In genomic region chr20:57211949-57212889, GRCh38 we compare ENCODE assay signal across 1 cellular context.
A peak's percentile ranks its signal among the peaks of the same experiment; 100 is the strongest.
TF ChIP-seq lines count a peak whose summit lies in the region.

No MANE protein-coding gene starts in this region.

TF ChIP-seq in K562, 482 proteins besides CTCF, POLR2A, EP300 and RAD21 (continued from another document):
- TF ChIP-seq, protein P1, sequence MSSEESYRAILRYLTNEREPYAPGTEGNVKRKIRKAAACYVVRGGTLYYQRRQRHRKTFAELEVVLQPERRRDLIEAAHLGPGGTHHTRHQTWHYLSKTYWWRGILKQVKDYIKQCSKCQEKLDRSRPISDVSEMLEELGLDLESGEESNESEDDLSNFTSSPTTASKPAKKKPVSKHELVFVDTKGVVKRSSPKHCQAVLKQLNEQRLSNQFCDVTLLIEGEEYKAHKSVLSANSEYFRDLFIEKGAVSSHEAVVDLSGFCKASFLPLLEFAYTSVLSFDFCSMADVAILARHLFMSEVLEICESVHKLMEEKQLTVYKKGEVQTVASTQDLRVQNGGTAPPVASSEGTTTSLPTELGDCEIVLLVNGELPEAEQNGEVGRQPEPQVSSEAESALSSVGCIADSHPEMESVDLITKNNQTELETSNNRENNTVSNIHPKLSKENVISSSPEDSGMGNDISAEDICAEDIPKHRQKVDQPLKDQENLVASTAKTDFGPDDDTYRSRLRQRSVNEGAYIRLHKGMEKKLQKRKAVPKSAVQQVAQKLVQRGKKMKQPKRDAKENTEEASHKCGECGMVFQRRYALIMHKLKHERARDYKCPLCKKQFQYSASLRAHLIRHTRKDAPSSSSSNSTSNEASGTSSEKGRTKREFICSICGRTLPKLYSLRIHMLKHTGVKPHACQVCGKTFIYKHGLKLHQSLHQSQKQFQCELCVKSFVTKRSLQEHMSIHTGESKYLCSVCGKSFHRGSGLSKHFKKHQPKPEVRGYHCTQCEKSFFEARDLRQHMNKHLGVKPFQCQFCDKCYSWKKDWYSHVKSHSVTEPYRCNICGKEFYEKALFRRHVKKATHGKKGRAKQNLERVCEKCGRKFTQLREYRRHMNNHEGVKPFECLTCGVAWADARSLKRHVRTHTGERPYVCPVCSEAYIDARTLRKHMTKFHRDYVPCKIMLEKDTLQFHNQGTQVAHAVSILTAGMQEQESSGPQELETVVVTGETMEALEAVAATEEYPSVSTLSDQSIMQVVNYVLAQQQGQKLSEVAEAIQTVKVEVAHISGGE (CRISPR knock-in tag; IDR thresholded peaks at IDR 0.05), result peak in 1 of 3 experiments; percentile 88; a peak in 2 of 6 replicates
- TF ChIP-seq JUND (IDR thresholded peaks at IDR 0.05; ENCODE audit: borderline replicate concordance, low read depth, low read length), result no peak
- TF ChIP-seq JUND (tag; IDR thresholded peaks at IDR 0.05; ENCODE audit: borderline replicate concordance, low read depth, low read length), result no peak
